In the genomic region with DNA sequence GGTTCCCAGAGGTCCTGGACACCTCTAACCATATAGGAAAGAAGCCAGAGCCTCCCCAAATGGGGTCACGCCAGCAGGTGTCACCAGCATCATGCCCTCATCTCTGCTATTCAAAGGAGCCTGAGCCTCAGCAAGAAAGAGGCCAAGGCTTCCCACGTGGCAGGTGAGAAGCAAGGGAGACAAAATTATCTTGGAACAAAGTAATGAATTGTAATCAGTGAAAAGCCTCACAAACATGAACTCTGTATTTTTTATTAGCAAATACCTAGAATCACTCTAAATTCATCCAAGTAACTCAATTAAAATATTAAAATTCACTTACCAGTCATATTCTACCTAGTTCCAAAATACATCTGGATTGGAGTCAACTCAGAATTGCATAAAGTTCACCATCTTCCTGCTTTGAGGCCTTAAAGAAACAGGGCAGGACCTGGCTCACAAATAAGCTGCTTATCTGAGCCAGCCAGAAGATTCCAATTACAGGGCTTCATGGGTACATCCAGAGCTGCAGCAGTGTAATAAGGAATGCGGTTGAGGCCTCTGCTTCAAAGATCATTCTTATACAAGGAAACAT, we compare ENCODE assay signal across 9 cellular contexts.
A peak's percentile ranks its signal among the peaks of the same experiment; 100 is the strongest.
DNase-seq lines count a peak whose midpoint lies in the region; ATAC-seq and TF ChIP-seq lines count a peak whose summit lies in the region.
"Had no signal": no experiment of that assay in that cellular context is flagged by ENCODE, and none has a peak within 500 bp of the region (broad histone marks: within the 10 kb centered on the region; RNA-seq: fewer than 3 reads in every experiment).

No MANE protein-coding gene starts in this region.

- H3K18ac ChIP-seq in mesendoderm (ENCODE audit: low read length): no peak overlapping the region

- H2AK5ac ChIP-seq in mesendoderm (ENCODE audit: low read length): no peak overlapping the region

- WGBS in mesendoderm (ENCODE audit: extremely low coverage, insufficient coverage, low lambda C conversion rate): no CpG with 5 or more reads among the region's 3 CpGs

- intact Hi-C loops in CD8-positive, alpha-beta T cell (cut with DNase I, micrococcal nuclease): loop anchor here (10.0 kb wide), 3 partner anchors 50 to 1660 kb away; no protein-coding TSS in a partner anchor
- intact Hi-C loops in colonic mucosa (cut with DNase I) (no loop called here), natural killer cell (cut with micrococcal nuclease) (loop anchor here (5.0 kb wide), 1 partner anchor 82 kb away; no protein-coding TSS in a partner anchor)

- H3K27me3 Mint-ChIP-seq in CD8-positive, alpha-beta T cell (ENCODE audit: low read depth): no peaks in the 10 kb centered on the region
- no peaks in the 10 kb centered on the region for H3K27me3 Mint-ChIP-seq in natural killer cell (ENCODE audit: low read depth in 2 of 2)
- no peaks in the 10 kb centered on the region for H3K27me3 Mint-ChIP-seq in stimulated activated memory B cell treated with anti-CD40 and anti-IgM and Interleukin-4, amounts not matched to agents 10 μg/mL and 1 μg/mL and 100 μg/mL, for 72 hours

- H3K9me3 ChIP-seq in CD8-positive, alpha-beta T cell (ENCODE audit: low read length): no peaks in the 10 kb centered on the region
- H3K9me3 ChIP-seq in colonic mucosa: no peaks in the 10 kb centered on the region
- H3K9me3 ChIP-seq: SJSA1 had no signal

- no peak overlapping the region for H3K56ac ChIP-seq in mesendoderm (ENCODE audit: low read length)

- H4K8ac ChIP-seq in mesendoderm (ENCODE audit: low read depth, low read length): no peak overlapping the region

- H3K27ac ChIP-seq in CD8-positive, alpha-beta T cell (ENCODE audit: low read depth, low read length): no peak overlapping the region
- H3K27ac ChIP-seq in mesendoderm (ENCODE audit: low read depth, low read length) (no peak overlapping the region), colonic mucosa (no peak overlapping the region)
- H3K27ac ChIP-seq: SJSA1 had no signal

- no peak overlapping the region for H2BK15ac ChIP-seq in mesendoderm (replicated peaks; ENCODE audit: low read depth)

- H3K23ac ChIP-seq in mesendoderm (ENCODE audit: low read length): no peak overlapping the region

- POLR2A ChIA-PET in CD8-positive, alpha-beta T cell (lab: Charles Lee): interaction anchor here (0.9 kb wide), 2 partner anchors 10 to 42 kb away, joined by 3 to 4 read pairs; no protein-coding TSS in a partner anchor

- no peaks in the 10 kb centered on the region for H3K27me3 ChIP-seq in CD8-positive, alpha-beta T cell (ENCODE audit: insufficient read depth, low read length)
- no peaks in the 10 kb centered on the region for H3K27me3 ChIP-seq in mesendoderm (ENCODE audit: insufficient read depth, low read length, poor library complexity)
- no peaks in the 10 kb centered on the region for H3K27me3 ChIP-seq in colonic mucosa
- H3K27me3 ChIP-seq: SJSA1 had no signal

- H2BK120ac ChIP-seq in mesendoderm (ENCODE audit: low read depth, low read length): no peak overlapping the region

- no peak overlapping the region for H4K5ac ChIP-seq in mesendoderm (ENCODE audit: low read length)

- H3K9me3 Mint-ChIP-seq in CD8-positive, alpha-beta T cell: no peaks in the 10 kb centered on the region
- no peaks in the 10 kb centered on the region for H3K9me3 Mint-ChIP-seq in natural killer cell
- H3K9me3 Mint-ChIP-seq in stimulated activated memory B cell treated with anti-CD40 and anti-IgM and Interleukin-4, amounts not matched to agents 10 μg/mL and 1 μg/mL and 100 μg/mL, for 72 hours: no peaks in the 10 kb centered on the region

- H3K4me3 Mint-ChIP-seq in CD8-positive, alpha-beta T cell: no peak overlapping the region
- H3K4me3 Mint-ChIP-seq in natural killer cell: no peak overlapping the region
- H3K4me3 Mint-ChIP-seq in stimulated activated memory B cell treated with anti-CD40 and anti-IgM and Interleukin-4, amounts not matched to agents 10 μg/mL and 1 μg/mL and 100 μg/mL, for 72 hours: no peak overlapping the region

- CTCF ChIA-PET in CD8-positive, alpha-beta T cell (lab: Charles Lee): interaction anchor here (0.7 to 1.1 kb wide), 5 partner anchors 42 to 141 kb away, joined by 3 to 5 read pairs (median 3); no protein-coding TSS in a partner anchor

- no peak for ATAC-seq in CD8-positive, alpha-beta T cell
- peak; percentile 59 for ATAC-seq in HG02798 (IDR thresholded peaks at IDR 0.05; ENCODE audit: poor library complexity, unreplicated experiment)
- no peak for ATAC-seq in natural killer cell
- ATAC-seq in stimulated activated memory B cell treated with anti-CD40 and anti-IgM and Interleukin-4, amounts not matched to agents 10 μg/mL and 1 μg/mL and 100 μg/mL, for 72 hours: no peak

- DNase-seq in CD8-positive, alpha-beta T cell: no peak
- DNase-seq in choroid plexus epithelial cell (ENCODE audit: low read depth): peak; percentile 70
- DNase-seq in mesendoderm: peak; percentile 46
- DNase-seq in colonic mucosa: no peak
- DNase-seq in natural killer cell: no peak
- no peak for DNase-seq in NCI-H128 (lab: John Stamatoyannopoulos, UW; ENCODE audit: unreplicated experiment)

- H3K9ac ChIP-seq in mesendoderm (ENCODE audit: low read length) (no peak overlapping the region), colonic mucosa (ENCODE audit: low read depth in 2 of 2, low read length in 2 of 2) (no peak overlapping the region)

- no peak overlapping the region for H2BK5ac ChIP-seq in mesendoderm (ENCODE audit: low read length)

- no peaks in the 10 kb centered on the region for H3K36me3 ChIP-seq in CD8-positive, alpha-beta T cell (ENCODE audit: insufficient read depth, low read length)
- no peaks in the 10 kb centered on the region for H3K36me3 ChIP-seq in mesendoderm (ENCODE audit: control insufficient read depth, insufficient read depth, low read length)
- no peaks in the 10 kb centered on the region for H3K36me3 ChIP-seq in colonic mucosa
- H3K36me3 ChIP-seq: SJSA1 had no signal

- no peak for TF ChIP-seq CTCF in CD8-positive, alpha-beta T cell (IDR thresholded peaks at IDR 0.05)
- no peak for TF ChIP-seq CTCF in choroid plexus epithelial cell (conservative IDR thresholded peaks at IDR 0.05; ENCODE audit: low read depth, low read length)
- TF ChIP-seq CTCF in colonic mucosa (IDR thresholded peaks at IDR 0.05): no peak
- TF ChIP-seq CTCF in natural killer cell (IDR thresholded peaks at IDR 0.05): no peak

- peaks cover 28% of the 10 kb centered on the region for H3K4me1 Mint-ChIP-seq in CD8-positive, alpha-beta T cell (ENCODE audit: low read depth)
- peaks cover 36 to 38% of the 10 kb centered on the region in 2 donors for H3K4me1 Mint-ChIP-seq in natural killer cell
- peaks cover 31% of the 10 kb centered on the region for H3K4me1 Mint-ChIP-seq in stimulated activated memory B cell treated with anti-CD40 and anti-IgM and Interleukin-4, amounts not matched to agents 10 μg/mL and 1 μg/mL and 100 μg/mL, for 72 hours

- no peak overlapping the region for H3K4me3 ChIP-seq in CD8-positive, alpha-beta T cell (ENCODE audit: low read depth, low read length)
- no peak overlapping the region for H3K4me3 ChIP-seq in choroid plexus epithelial cell (ENCODE audit: low read depth, low read length)
- H3K4me3 ChIP-seq in mesendoderm (ENCODE audit: low read length): no peak overlapping the region
- H3K4me3 ChIP-seq in colonic mucosa: no peak overlapping the region
- H3K4me3 ChIP-seq: SJSA1 had no signal

- peaks cover 2% of the 10 kb centered on the region for H3K79me1 ChIP-seq in mesendoderm (ENCODE audit: low read length)

- peak overlapping the region; percentile 11 for H3K27ac Mint-ChIP-seq in CD8-positive, alpha-beta T cell
- peak overlapping the region in 1 of 2 donors; percentile 16 for H3K27ac Mint-ChIP-seq in natural killer cell
- H3K27ac Mint-ChIP-seq in stimulated activated memory B cell treated with anti-CD40 and anti-IgM and Interleukin-4, amounts not matched to agents 10 μg/mL and 1 μg/mL and 100 μg/mL, for 72 hours: no peak overlapping the region

- H3K36me3 Mint-ChIP-seq in CD8-positive, alpha-beta T cell: no peaks in the 10 kb centered on the region
- H3K36me3 Mint-ChIP-seq in natural killer cell: no peaks in the 10 kb centered on the region
- peaks cover 13% of the 10 kb centered on the region for H3K36me3 Mint-ChIP-seq in stimulated activated memory B cell treated with anti-CD40 and anti-IgM and Interleukin-4, amounts not matched to agents 10 μg/mL and 1 μg/mL and 100 μg/mL, for 72 hours

- H3K79me2 ChIP-seq in mesendoderm (ENCODE audit: control insufficient read depth, insufficient read depth, low read length): no peaks in the 10 kb centered on the region

- H3K4ac ChIP-seq in mesendoderm (ENCODE audit: low read depth, low read length): no peak overlapping the region

- no peaks in the 10 kb centered on the region for H3K4me1 ChIP-seq in CD8-positive, alpha-beta T cell (ENCODE audit: insufficient read depth, low read length)
- H3K4me1 ChIP-seq in mesendoderm (ENCODE audit: control insufficient read depth, low read depth, low read length) (peaks cover 5% of the 10 kb centered on the region), colonic mucosa (no peaks in the 10 kb centered on the region)

- no peak overlapping the region for H3K4me2 ChIP-seq in mesendoderm (ENCODE audit: low read length)

Comparison
In these comparisons a context has a peak if more than half of its experiments do, and no peak if none do; other contexts are left out.
1. DNase-seq: peak in choroid plexus epithelial cell (single experiment) and mesendoderm (single experiment); none in CD8-positive, alpha-beta T cell (0 of 7), colonic mucosa (single experiment), natural killer cell (single experiment) and NCI-H128 (single experiment).